8 cellular contexts compared by ENCODE assay signal in the genomic region with DNA sequence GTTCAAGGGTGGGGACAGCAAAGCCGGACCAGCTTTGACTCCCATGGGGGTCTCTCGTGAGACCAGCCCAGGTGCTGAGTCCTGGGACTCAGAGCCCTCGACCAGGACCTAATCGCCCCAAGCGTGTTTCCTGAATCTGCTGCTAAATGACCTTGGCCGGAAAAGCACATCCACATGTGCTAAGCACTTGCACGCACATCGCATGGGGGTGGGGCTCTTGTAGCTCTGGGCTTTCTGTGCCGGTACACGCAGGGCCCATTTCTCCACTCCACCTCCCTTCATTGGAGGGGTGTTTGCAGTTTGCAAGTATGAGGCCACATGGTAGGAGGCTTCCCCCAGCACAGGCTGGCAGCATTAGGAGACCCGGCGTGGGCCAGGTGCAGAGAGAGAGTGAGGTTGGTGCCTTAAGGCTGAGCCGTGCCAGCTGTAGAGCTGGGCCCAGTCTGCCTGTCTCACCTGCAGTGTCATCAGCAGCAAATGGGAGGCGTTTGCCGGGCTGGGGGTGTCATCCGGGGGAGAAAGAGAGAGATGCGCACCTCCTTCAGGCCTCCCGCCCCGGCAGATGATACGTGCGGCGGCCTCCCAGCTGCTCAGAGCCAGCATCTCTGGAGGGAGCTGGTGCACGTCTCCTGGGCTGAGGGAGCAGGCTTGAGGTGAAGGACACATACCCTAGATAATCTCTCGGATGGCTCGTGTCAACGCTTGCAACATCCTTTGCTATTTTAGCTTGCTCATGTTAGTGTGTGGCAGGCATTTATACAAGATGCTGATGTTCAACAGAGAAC. TPM values are rescaled to one million over a fixed set of nuclear protein-coding genes. Genes with fewer than 3 reads are reported as not detected.
A peak's percentile ranks its signal among the peaks of the same experiment; 100 is the strongest.
DNase-seq lines count a peak whose midpoint lies in the region; ATAC-seq and TF ChIP-seq lines count a peak whose summit lies in the region.

No MANE protein-coding gene starts in this region.

- ATAC-seq in HG02938 (IDR thresholded peaks at IDR 0.05; ENCODE audit: unreplicated experiment) = peak; percentile 51

- H3K27ac ChIP-seq in esophagus muscularis mucosa (replicated peaks in 1 of 4) = peak overlapping the region; percentile 61 to 80 (median 72)

- TF ChIP-seq POLR2A in esophagus muscularis mucosa (IDR thresholded peaks at IDR 0.05; ENCODE audit: low read depth) = no peak

- intact Hi-C loops in esophagus muscularis mucosa (cut with DNase I) = no loop called here

- no peaks in the 10 kb centered on the region for H3K9me3 ChIP-seq in esophagus muscularis mucosa

- TF ChIP-seq EP300 in esophagus muscularis mucosa (IDR thresholded peaks at IDR 0.05) = no peak

- peak; percentile 40 for DNase-seq in EH (ENCODE audit: low read depth)
- DNase-seq in activated CD4-positive, alpha-beta T cell treated with anti-CD3 and anti-CD28 coated beads, Interleukin-2, amount 50 U/mL, for 1 hour = peak; percentile 61
- no peak for DNase-seq in esophagus muscularis mucosa (ENCODE audit: extremely low spot score)
- DNase-seq in stimulated activated CD4-positive, alpha-beta T cell treated with anti-CD3 and anti-CD28 coated beads, TNF-alpha, amount 100 ng/mL, for 24 hours (ENCODE audit: low read depth in 3 of 3) = peak; percentile 8 to 45 (median 26)
- DNase-seq in DMS53 (lab: John Stamatoyannopoulos, UW) = no peak
- no peak for DNase-seq in C1 segment of cervical spinal cord (lab: John Stamatoyannopoulos, UW)
- DNase-seq in NCI-H128 (lab: John Stamatoyannopoulos, UW; ENCODE audit: unreplicated experiment) = no peak

- 77% methylated on average over 14 of the region's 26 CpGs for WGBS in esophagus muscularis mucosa

- H3K27me3 ChIP-seq in esophagus muscularis mucosa = no peaks in the 10 kb centered on the region

- H3K4me1 ChIP-seq in esophagus muscularis mucosa = peaks cover 19 to 69% (median 62%) of the 10 kb centered on the region in 4 donors

- H3K4me3 ChIP-seq in esophagus muscularis mucosa = no peak overlapping the region

- H3K36me3 ChIP-seq in esophagus muscularis mucosa = peaks cover 0 to 5% (median under 1%) of the 10 kb centered on the region in 4 donors

- no peak for TF ChIP-seq CTCF in esophagus muscularis mucosa (IDR thresholded peaks at IDR 0.05)

RNA-seq across cellular contexts. Expression of gene CLCN4, which starts 45.2 kb away (rescaled TPM):
- 1 to 10 TPM in 2 of 4 donors, under 1 TPM in 2; 0.42 to 1.8 (median 1.1) TPM for total RNA-seq in esophagus muscularis mucosa

Comparison
In these comparisons a context has a peak if more than half of its experiments do, and no peak if none do; other contexts are left out.
1. DNase-seq: peak in EH (single experiment), activated CD4-positive, alpha-beta T cell treated with anti-CD3 and anti-CD28 coated beads, Interleukin-2, amount 50 U/mL, for 1 hour (single experiment) and stimulated activated CD4-positive, alpha-beta T cell treated with anti-CD3 and anti-CD28 coated beads, TNF-alpha, amount 100 ng/mL, for 24 hours (3 of 3); none in esophagus muscularis mucosa (single experiment), DMS53 (single experiment), C1 segment of cervical spinal cord (0 of 14) and NCI-H128 (single experiment).